Comparison of ENCODE assay signal across 11 cellular contexts in genomic region chr9:81671880-81672280, GRCh38. TPM values are rescaled to one million over a fixed set of nuclear protein-coding genes. Genes with fewer than 3 reads are reported as not detected.
DNase-seq lines count a peak whose midpoint lies in the region; ATAC-seq and TF ChIP-seq lines count a peak whose summit lies in the region.
"Had no signal": no experiment of that assay in that cellular context is flagged by ENCODE, and none has a peak within 500 bp of the region (broad histone marks: within the 10 kb centered on the region; RNA-seq: fewer than 3 reads in every experiment).

No MANE protein-coding gene starts in this region.

- no peak overlapping the region for H3K27ac ChIP-seq in foreskin keratinocyte

- DNase-seq in EH (ENCODE audit: low read depth) (peak; percentile 35), astrocyte of the hippocampus (ENCODE audit: low read depth, low spot score) (peak; percentile 95), left cardiac atrium (peak; percentile 89), posterior vena cava (ENCODE audit: low spot score) (peak; percentile 94), foreskin keratinocyte (no peak), amniotic stem cell (lab: John Stamatoyannopoulos, UW) (no peak)
- DNase-seq in activated CD4-positive, alpha-beta T cell treated with anti-CD3 and anti-CD28 coated beads for 4 hours: no peak
- DNase-seq: activated CD8-positive, alpha-beta memory T cell treated with anti-CD3 and anti-CD28 coated beads, Interleukin-2, amount 10 ng/mL, durations not matched to agents 7 days and 5 days; cerebellar nuclear complex; T-helper 17 cell had no signal

- intact Hi-C loops in left cardiac atrium (cut with DNase I): no loop called here
- intact Hi-C loops in posterior vena cava (cut with DNase I): loop anchor here in 1 of 2 donors (10.0 kb wide), 1 partner anchor 57 kb away; no protein-coding TSS in a partner anchor

- ATAC-seq in left cardiac atrium (peak; percentile 97 to 98), foreskin keratinocyte (no peak), HG02610 (IDR thresholded peaks at IDR 0.05; ENCODE audit: unreplicated experiment) (no peak)
- ATAC-seq: activated CD8-positive, alpha-beta memory T cell treated with anti-CD3 and anti-CD28 coated beads, Interleukin-2, amount 10 ng/mL, durations not matched to agents 7 days and 5 days; T-helper 17 cell had no signal

- no peaks in the 10 kb centered on the region for H3K4me1 ChIP-seq in foreskin keratinocyte

- no peaks in the 10 kb centered on the region for H3K27me3 ChIP-seq in foreskin keratinocyte

- TF ChIP-seq CTCF in foreskin keratinocyte (conservative IDR thresholded peaks at IDR 0.05): no peak

RNA-seq across cellular contexts. Expression of gene TLE1, which starts 17.5 kb away (rescaled TPM):
- 10 to 100 TPM; 15.0 to 15.2 TPM for total RNA-seq in left cardiac atrium
- total RNA-seq in posterior vena cava: 10 to 100 TPM; 21.8 to 30.9 TPM
- 21.4 and 24.2 TPM in 2 replicates for total RNA-seq in foreskin keratinocyte
- polyA plus RNA-seq in foreskin keratinocyte: 15.1 and 19.0 TPM in 2 replicates

Comparison
In these comparisons a context has a peak if more than half of its experiments do, and no peak if none do; other contexts are left out.
1. DNase-seq: peak in EH (single experiment), astrocyte of the hippocampus (single experiment), left cardiac atrium (single experiment) and posterior vena cava (single experiment); none in activated CD4-positive, alpha-beta T cell treated with anti-CD3 and anti-CD28 coated beads for 4 hours (0 of 2), foreskin keratinocyte (0 of 2) and amniotic stem cell (single experiment).
2. ATAC-seq: peak in left cardiac atrium (2 of 2); none in foreskin keratinocyte (single experiment) and HG02610 (single experiment).